ENCODE assay signal across 11 cellular contexts in the genomic region with DNA sequence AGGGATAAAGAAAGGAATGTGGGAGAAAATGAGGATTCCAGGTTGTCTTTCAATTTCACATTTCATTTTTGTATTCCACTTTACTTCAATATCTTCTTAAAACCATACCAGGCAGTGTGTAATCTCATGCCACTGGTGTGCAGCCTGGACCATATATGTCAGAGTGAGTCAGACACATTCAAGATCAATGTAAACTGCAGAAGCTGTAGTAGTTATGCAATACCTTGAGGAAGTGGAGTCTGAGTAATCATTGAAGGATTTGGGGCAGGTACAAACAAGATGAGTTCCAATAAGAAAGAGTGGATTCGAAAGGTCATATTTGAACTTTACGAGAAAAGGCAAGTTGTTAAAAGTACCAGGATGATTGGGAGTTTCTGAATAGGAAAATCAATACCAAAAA. TPM values are rescaled to one million over a fixed set of nuclear protein-coding genes. Genes with fewer than 3 reads are reported as not detected.
DNase-seq lines count a peak whose midpoint lies in the region; TF ChIP-seq lines count a peak whose summit lies in the region.
"Had no signal": no experiment of that assay in that cellular context is flagged by ENCODE, and none has a peak within 500 bp of the region (broad histone marks: within the 10 kb centered on the region; RNA-seq: fewer than 3 reads in every experiment).

No MANE protein-coding gene starts in this region.

- H3K4me1 Mint-ChIP-seq in immature natural killer cell, result no peaks in the 10 kb centered on the region
- no peaks in the 10 kb centered on the region for H3K4me1 Mint-ChIP-seq in activated CD4-positive, alpha-beta T cell treated with anti-CD3 and anti-CD28 coated beads, Interleukin-2, amount 10 ng/mL, durations not matched to agents 24 days and 14 days

- CTCF ChIA-PET in RWPE1 (lab: Yijun Ruan, JAX), result interaction anchor here (0.5 kb wide), 1 partner anchor 611 kb away, joined by 6 read pairs; no protein-coding TSS in a partner anchor

- no peak overlapping the region for H3K27ac ChIP-seq in RWPE1

- no peak for TF ChIP-seq CTCF in HFF-Myc (IDR thresholded peaks at IDR 0.05; ENCODE audit: low read depth, low read length, missing control alignments)
- no peak for TF ChIP-seq CTCF in RWPE1 (conservative IDR thresholded peaks at IDR 0.05; ENCODE audit: low read depth)
- TF ChIP-seq CTCF in foreskin fibroblast (IDR thresholded peaks at IDR 0.05; ENCODE audit: low read depth, low read length), result no peak

- H3K4me3 Mint-ChIP-seq in immature natural killer cell, result no peak overlapping the region
- no peak overlapping the region for H3K4me3 Mint-ChIP-seq in activated CD4-positive, alpha-beta T cell treated with anti-CD3 and anti-CD28 coated beads, Interleukin-2, amount 10 ng/mL, durations not matched to agents 24 days and 14 days

- H3K27me3 Mint-ChIP-seq in immature natural killer cell (ENCODE audit: low read depth in 3 of 3), result no peaks in the 10 kb centered on the region
- H3K27me3 Mint-ChIP-seq in activated CD4-positive, alpha-beta T cell treated with anti-CD3 and anti-CD28 coated beads, Interleukin-2, amount 10 ng/mL, durations not matched to agents 24 days and 14 days, result no peaks in the 10 kb centered on the region

- DNase-seq in A172 (ENCODE audit: low spot score), result peak; percentile 53
- peak; percentile 14 for DNase-seq in HFF-Myc (ENCODE audit: extremely low read depth, low read depth)
- DNase-seq in RWPE1 (ENCODE audit: low spot score), result peak; percentile 78
- peak; percentile 77 to 83 for DNase-seq in foreskin fibroblast
- no peak for DNase-seq in activated naive CD4-positive, alpha-beta T cell (lab: John Stamatoyannopoulos, UW)
- no peak for DNase-seq in kidney glomerular epithelial cell (lab: John Stamatoyannopoulos, UW)
- no peak for DNase-seq in immature natural killer cell
- no peak for DNase-seq in activated CD4-positive, alpha-beta T cell treated with anti-CD3 and anti-CD28 coated beads, Interleukin-2, amount 10 ng/mL, durations not matched to agents 24 days and 14 days
- DNase-seq: KG1 had no signal

- H3K4me3 ChIP-seq in HFF-Myc (replicated peaks; ENCODE audit: low read depth, low read length), result no peak overlapping the region
- no peak overlapping the region for H3K4me3 ChIP-seq in foreskin fibroblast (ENCODE audit: low read depth in 1 of 2, low read length in 2 of 2)

- H3K36me3 Mint-ChIP-seq in immature natural killer cell, result no peaks in the 10 kb centered on the region
- no peaks in the 10 kb centered on the region for H3K36me3 Mint-ChIP-seq in activated CD4-positive, alpha-beta T cell treated with anti-CD3 and anti-CD28 coated beads, Interleukin-2, amount 10 ng/mL, durations not matched to agents 24 days and 14 days (ENCODE audit: low read depth)

- POLR2A ChIA-PET in RWPE1 (lab: Yijun Ruan, JAX; ENCODE audit: low non-redundant PET), result no interaction called here

- peaks cover 6 to 18% (median 10%) of the 10 kb centered on the region in 6 donors for H3K9me3 Mint-ChIP-seq in immature natural killer cell
- no peaks in the 10 kb centered on the region for H3K9me3 Mint-ChIP-seq in activated CD4-positive, alpha-beta T cell treated with anti-CD3 and anti-CD28 coated beads, Interleukin-2, amount 10 ng/mL, durations not matched to agents 24 days and 14 days

- intact Hi-C loops in activated CD4-positive, alpha-beta T cell treated with anti-CD3 and anti-CD28 coated beads, Interleukin-2, amount 10 ng/mL, durations not matched to agents 24 days and 14 days (cut with micrococcal nuclease), result no loop called here

- H3K27ac Mint-ChIP-seq in immature natural killer cell, result no peak overlapping the region
- no peak overlapping the region for H3K27ac Mint-ChIP-seq in activated CD4-positive, alpha-beta T cell treated with anti-CD3 and anti-CD28 coated beads, Interleukin-2, amount 10 ng/mL, durations not matched to agents 24 days and 14 days

RNA-seq across cellular contexts. Expression of a gene that starts 14.1 kb away (rescaled TPM):
- total RNA-seq in A172 (2014; rRNA removed; shearing (Covaris generic)), result 0.07 TPM in 1 of 2 replicates, not detected in the other
- not detected for polyA plus RNA-seq in immature natural killer cell
- total RNA-seq in activated CD4-positive, alpha-beta T cell treated with anti-CD3 and anti-CD28 coated beads, Interleukin-2, amount 10 ng/mL, durations not matched to agents 24 days and 14 days, result not detected in 2 replicates
- total RNA-seq: sciatic nerve had no signal
- polyA plus RNA-seq: thymus had no signal

RNA-seq across cellular contexts. Expression of a gene that starts 14.2 kb away (rescaled TPM):
- total RNA-seq in A172 (2014; rRNA removed; shearing (Covaris generic)), result not detected in 2 replicates
- polyA plus RNA-seq in immature natural killer cell, result not detected
- not detected in 2 replicates for total RNA-seq in activated CD4-positive, alpha-beta T cell treated with anti-CD3 and anti-CD28 coated beads, Interleukin-2, amount 10 ng/mL, durations not matched to agents 24 days and 14 days
- total RNA-seq: sciatic nerve had no signal

Comparison
In these comparisons a context has a peak if more than half of its experiments do, and no peak if none do; other contexts are left out.
1. DNase-seq: peak in A172 (single experiment), HFF-Myc (single experiment), RWPE1 (single experiment) and foreskin fibroblast (2 of 2); none in activated naive CD4-positive, alpha-beta T cell (0 of 4), kidney glomerular epithelial cell (single experiment), immature natural killer cell (0 of 3) and activated CD4-positive, alpha-beta T cell treated with anti-CD3 and anti-CD28 coated beads, Interleukin-2, amount 10 ng/mL, durations not matched to agents 24 days and 14 days (single experiment).